13 cellular contexts compared by ENCODE assay signal in genomic region chr7:105924950-105925349, GRCh38. TPM values are rescaled to one million over a fixed set of nuclear protein-coding genes. Genes with fewer than 3 reads are reported as not detected.
A peak's percentile ranks its signal among the peaks of the same experiment; 100 is the strongest.
DNase-seq lines count a peak whose midpoint lies in the region; ATAC-seq and TF ChIP-seq lines count a peak whose summit lies in the region.
"Had no signal": no experiment of that assay in that cellular context is flagged by ENCODE, and none has a peak within 500 bp of the region (broad histone marks: within the 10 kb centered on the region; RNA-seq: fewer than 3 reads in every experiment).

No MANE protein-coding gene starts in this region.

- H3K9me3 Mint-ChIP-seq in CD14-positive monocyte = peaks cover 4 to 15% (median 9%) of the 10 kb centered on the region in 7 donors

- DNase-seq in activated naive CD4-positive, alpha-beta T cell treated with anti-CD3 and anti-CD28 coated beads, Interleukin-2, amount 50 U/mL, for 16 hours = peak; percentile 21
- DNase-seq in stimulated activated CD4-positive, alpha-beta T cell treated with anti-CD3 and anti-CD28 coated beads, Interleukin-4, amount 100 ng/mL, for 24 hours = peak; percentile 39
- DNase-seq in CD14-positive monocyte (ENCODE audit: low spot score) = no peak
- no peak for DNase-seq in NCI-H1694 treated with DMSO at 0.1 percent for 48 hours (lab: John Stamatoyannopoulos, UW)
- DNase-seq: anterior cingulate cortex, dermis blood vessel endothelial cell, GF-D8, midbrain, NCI-H226, OCI-M1 had no signal

- H3K36me3 Mint-ChIP-seq in CD14-positive monocyte = no peaks in the 10 kb centered on the region

- no peaks in the 10 kb centered on the region for H3K4me1 Mint-ChIP-seq in CD14-positive monocyte

- ATAC-seq in GM18499 (IDR thresholded peaks at IDR 0.05; ENCODE audit: insufficient read depth, unreplicated experiment) = peak; percentile 78
- peak; percentile 81 for ATAC-seq in HG03064 (IDR thresholded peaks at IDR 0.05; ENCODE audit: low read depth, unreplicated experiment)
- no peak for ATAC-seq in HG03378 (IDR thresholded peaks at IDR 0.05; ENCODE audit: unreplicated experiment)

- intact Hi-C loops in CD14-positive monocyte (cut with micrococcal nuclease) = no loop called here

- TF ChIP-seq CTCF in CD14-positive monocyte (IDR thresholded peaks at IDR 0.05) = no peak

- no peak overlapping the region for H3K27ac Mint-ChIP-seq in CD14-positive monocyte

- no peak overlapping the region for H3K4me3 Mint-ChIP-seq in CD14-positive monocyte

- peaks cover 3 to 15% (median 8%) of the 10 kb centered on the region in 3 donors for H3K27me3 Mint-ChIP-seq in CD14-positive monocyte (ENCODE audit: low read depth in 3 of 3)

RNA-seq across cellular contexts. Expression of gene CDHR3, which starts 38.1 kb away (rescaled TPM):
- under 1 TPM in 1 of 2 donors, not detected in 1; 0.16 TPM for polyA plus RNA-seq in CD14-positive monocyte

RNA-seq across cellular contexts. Expression of gene ATXN7L1, which starts 48.6 kb away (rescaled TPM):
- 10 to 100 TPM in 1 of 2 donors, 1 to 10 TPM in 1; 4.5 to 11.2 TPM for polyA plus RNA-seq in CD14-positive monocyte

Comparison
In these comparisons a context has a peak if more than half of its experiments do, and no peak if none do; other contexts are left out.
1. DNase-seq: peak in activated naive CD4-positive, alpha-beta T cell treated with anti-CD3 and anti-CD28 coated beads, Interleukin-2, amount 50 U/mL, for 16 hours (single experiment) and stimulated activated CD4-positive, alpha-beta T cell treated with anti-CD3 and anti-CD28 coated beads, Interleukin-4, amount 100 ng/mL, for 24 hours (single experiment); none in CD14-positive monocyte (single experiment) and NCI-H1694 treated with DMSO at 0.1 percent for 48 hours (single experiment).